22 cellular contexts compared by ENCODE assay signal in genomic region chr16:80536246-80536645, GRCh38. TPM values are rescaled to one million over a fixed set of nuclear protein-coding genes. Genes with fewer than 3 reads are reported as not detected.
DNase-seq lines count a peak whose midpoint lies in the region; ATAC-seq and TF ChIP-seq lines count a peak whose summit lies in the region.
"Had no signal": no experiment of that assay in that cellular context is flagged by ENCODE, and none has a peak within 500 bp of the region (broad histone marks: within the 10 kb centered on the region; RNA-seq: fewer than 3 reads in every experiment).

No MANE protein-coding gene starts in this region.

- peaks cover 21% of the 10 kb centered on the region for H3K36me3 Mint-ChIP-seq in activated CD8-positive, alpha-beta memory T cell treated with anti-CD3 and anti-CD28 coated beads, Interleukin-2, amount 10 ng/mL, durations not matched to agents 7 days and 5 days
- H3K36me3 Mint-ChIP-seq in activated T-helper 17 cell treated with anti-CD3 and anti-CD28 coated beads, Interleukin-2, amount 50 U/mL, for 72 hours (ENCODE audit: low read depth): peaks cover 7% of the 10 kb centered on the region
- H3K36me3 Mint-ChIP-seq in mesothelial cell of epicardium: no peaks in the 10 kb centered on the region

- CTCF ChIA-PET in activated CD8-positive, alpha-beta memory T cell treated with anti-CD3 and anti-CD28 coated beads, Interleukin-2, amount 10 ng/mL, durations not matched to agents 7 days and 5 days (lab: Charles Lee): no interaction called here

- DNase-seq in activated CD8-positive, alpha-beta memory T cell treated with anti-CD3 and anti-CD28 coated beads, Interleukin-2, amount 10 ng/mL, durations not matched to agents 7 days and 5 days: peak; percentile 46
- DNase-seq in activated CD8-positive, alpha-beta memory T cell treated with anti-CD3 and anti-CD28 coated beads for 24 hours: no peak
- peak; percentile 4 for DNase-seq in stimulated activated CD4-positive, alpha-beta T cell treated with anti-CD3 and anti-CD28 coated beads, Interleukin-4, amount 100 ng/mL, for 24 hours
- no peak for DNase-seq in stimulated activated CD4-positive, alpha-beta T cell treated with anti-CD3 and anti-CD28 coated beads, Interleukin-2, amount 100 ng/mL, for 24 hours
- DNase-seq in HT-29 (ENCODE audit: low spot score) (no peak), mesothelial cell of epicardium (ENCODE audit: low spot score in 2 of 2, unreplicated experiment in 2 of 2) (no peak)
- DNase-seq: ACHN; CD4-positive, alpha-beta T cell; COR-L47; DND-41; MM.1S; NCI-H1048; NCI-H1417 treated with DMSO at 0.1 percent for 48 hours; NCI-H187 treated with DMSO at 0.1 percent for 48 hours; NCI-H2107; NCI-H446 treated with DMSO at 0.1 percent for 48 hours; NCI-H526 treated with DMSO at 0.1 percent for 48 hours; OCI-M1 had no signal

- H3K4me3 Mint-ChIP-seq in activated CD8-positive, alpha-beta memory T cell treated with anti-CD3 and anti-CD28 coated beads, Interleukin-2, amount 10 ng/mL, durations not matched to agents 7 days and 5 days: no peak overlapping the region
- no peak overlapping the region for H3K4me3 Mint-ChIP-seq in activated T-helper 17 cell treated with anti-CD3 and anti-CD28 coated beads, Interleukin-2, amount 50 U/mL, for 72 hours
- no peak overlapping the region for H3K4me3 Mint-ChIP-seq in mesothelial cell of epicardium
- H3K4me3 Mint-ChIP-seq: CD4-positive, alpha-beta T cell had no signal

- peaks cover 5% of the 10 kb centered on the region for H3K9me3 Mint-ChIP-seq in activated CD8-positive, alpha-beta memory T cell treated with anti-CD3 and anti-CD28 coated beads, Interleukin-2, amount 10 ng/mL, durations not matched to agents 7 days and 5 days (ENCODE audit: low read depth)
- H3K9me3 Mint-ChIP-seq in activated T-helper 17 cell treated with anti-CD3 and anti-CD28 coated beads, Interleukin-2, amount 50 U/mL, for 72 hours: peaks cover 9% of the 10 kb centered on the region
- H3K9me3 Mint-ChIP-seq in mesothelial cell of epicardium: peaks cover 4% of the 10 kb centered on the region
- H3K9me3 Mint-ChIP-seq: CD4-positive, alpha-beta T cell had no signal

- no peak for TF ChIP-seq CTCF in mesothelial cell of epicardium (IDR thresholded peaks at IDR 0.05; ENCODE audit: unreplicated experiment)

- peak; percentile 9 for ATAC-seq in activated CD8-positive, alpha-beta memory T cell treated with anti-CD3 and anti-CD28 coated beads, Interleukin-2, amount 10 ng/mL, durations not matched to agents 7 days and 5 days
- ATAC-seq in activated T-helper 17 cell treated with anti-CD3 and anti-CD28 coated beads, Interleukin-2, amount 50 U/mL, for 72 hours (replicated peaks): peak; percentile 66
- ATAC-seq: GM12878, Right ventricle myocardium inferior had no signal

- H3K4me1 Mint-ChIP-seq in activated CD8-positive, alpha-beta memory T cell treated with anti-CD3 and anti-CD28 coated beads, Interleukin-2, amount 10 ng/mL, durations not matched to agents 7 days and 5 days: peaks cover 29% of the 10 kb centered on the region
- peaks cover 16% of the 10 kb centered on the region for H3K4me1 Mint-ChIP-seq in activated T-helper 17 cell treated with anti-CD3 and anti-CD28 coated beads, Interleukin-2, amount 50 U/mL, for 72 hours
- peaks cover 13% of the 10 kb centered on the region for H3K4me1 Mint-ChIP-seq in mesothelial cell of epicardium

- no peak overlapping the region for H3K27ac Mint-ChIP-seq in activated CD8-positive, alpha-beta memory T cell treated with anti-CD3 and anti-CD28 coated beads, Interleukin-2, amount 10 ng/mL, durations not matched to agents 7 days and 5 days
- H3K27ac Mint-ChIP-seq in activated T-helper 17 cell treated with anti-CD3 and anti-CD28 coated beads, Interleukin-2, amount 50 U/mL, for 72 hours: peak overlapping the region; percentile 67
- no peak overlapping the region for H3K27ac Mint-ChIP-seq in mesothelial cell of epicardium
- H3K27ac Mint-ChIP-seq: CD4-positive, alpha-beta T cell had no signal

- H3K27me3 Mint-ChIP-seq in activated CD8-positive, alpha-beta memory T cell treated with anti-CD3 and anti-CD28 coated beads, Interleukin-2, amount 10 ng/mL, durations not matched to agents 7 days and 5 days: peaks cover 5% of the 10 kb centered on the region
- peaks cover 4% of the 10 kb centered on the region for H3K27me3 Mint-ChIP-seq in activated T-helper 17 cell treated with anti-CD3 and anti-CD28 coated beads, Interleukin-2, amount 50 U/mL, for 72 hours
- H3K27me3 Mint-ChIP-seq in mesothelial cell of epicardium (ENCODE audit: low read depth): peaks cover 86% of the 10 kb centered on the region

RNA-seq across cellular contexts. Expression of gene DYNLRB2, which starts 4.5 kb away (rescaled TPM):
- under 1 TPM in 1 of 2 experiments, not detected in 1; 0.76 TPM for total RNA-seq in activated CD8-positive, alpha-beta memory T cell treated with anti-CD3 and anti-CD28 coated beads, Interleukin-2, amount 10 ng/mL, durations not matched to agents 7 days and 5 days
- not detected for total RNA-seq in activated T-helper 17 cell treated with anti-CD3 and anti-CD28 coated beads, Interleukin-2, amount 50 U/mL, for 72 hours
- total RNA-seq in HT-29 (2014; rRNA removed; shearing (Covaris generic)): not detected in 2 replicates
- 1.4 to 2.0 TPM (median 1.4 TPM) in 3 replicates for total RNA-seq in mesothelial cell of epicardium
- total RNA-seq: LHCN-M2, Right ventricle myocardium inferior had no signal

Comparison
In these comparisons a context has a peak if more than half of its experiments do, and no peak if none do; other contexts are left out.
1. DNase-seq: peak in activated CD8-positive, alpha-beta memory T cell treated with anti-CD3 and anti-CD28 coated beads, Interleukin-2, amount 10 ng/mL, durations not matched to agents 7 days and 5 days (single experiment) and stimulated activated CD4-positive, alpha-beta T cell treated with anti-CD3 and anti-CD28 coated beads, Interleukin-4, amount 100 ng/mL, for 24 hours (single experiment); none in activated CD8-positive, alpha-beta memory T cell treated with anti-CD3 and anti-CD28 coated beads for 24 hours (single experiment), stimulated activated CD4-positive, alpha-beta T cell treated with anti-CD3 and anti-CD28 coated beads, Interleukin-2, amount 100 ng/mL, for 24 hours (0 of 2), HT-29 (single experiment) and mesothelial cell of epicardium (0 of 2).